8 cellular contexts compared by ENCODE assay signal in the genomic region with DNA sequence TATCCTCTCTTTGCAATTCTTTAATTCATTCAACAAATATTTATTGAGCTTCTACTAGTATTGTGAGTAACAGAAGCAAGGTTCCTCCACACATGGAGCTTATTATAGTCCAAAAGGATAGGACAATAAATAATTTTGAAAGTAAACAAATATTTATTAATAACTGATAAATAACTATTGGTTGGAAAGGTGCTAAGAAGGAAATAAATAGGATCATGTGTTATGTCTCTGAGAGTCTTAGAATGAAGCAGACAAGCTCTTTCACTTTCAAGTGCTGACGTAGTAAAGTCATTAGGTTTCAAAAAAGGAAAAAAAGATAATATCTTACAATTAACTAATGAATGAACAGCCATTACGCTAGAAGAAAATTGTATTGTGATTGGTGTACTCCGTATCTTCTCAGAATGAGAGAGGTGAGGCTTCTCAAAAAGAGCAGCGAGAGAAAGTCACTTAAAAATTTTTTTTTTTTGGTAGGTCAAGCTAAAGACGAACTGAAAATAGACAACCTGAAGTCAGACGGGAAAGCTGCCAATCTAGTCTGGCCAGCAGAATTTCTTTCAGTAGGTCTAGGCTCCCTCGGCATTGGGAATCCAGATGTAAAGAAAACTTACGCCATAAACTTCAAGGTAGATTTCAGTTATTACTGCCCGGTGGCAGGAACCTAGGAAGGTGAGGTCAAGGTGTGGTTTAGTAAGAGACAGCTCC. TPM values are rescaled to one million over a fixed set of nuclear protein-coding genes. Genes with fewer than 3 reads are reported as not detected.
DNase-seq lines count a peak whose midpoint lies in the region; ATAC-seq and TF ChIP-seq lines count a peak whose summit lies in the region.

No MANE protein-coding gene starts in this region.

- 34% methylated on average over 9 of the region's 9 CpGs for WGBS in hepatocyte (ENCODE audit: low lambda C conversion rate, missing lambda C conversion rate)
- WGBS in stomach, 5 donors: 5 to 18% (median 9%) methylated on average over 9 of the region's 9 CpGs

- H3K4me1 ChIP-seq in hepatocyte (ENCODE audit: insufficient read depth): peaks cover 18% of the 10 kb centered on the region
- peaks cover 32 to 41% (median 40%) of the 10 kb centered on the region in 4 donors for H3K4me1 ChIP-seq in stomach

- H3K4me3 ChIP-seq in WI38 (ENCODE audit: low read depth, low read length) (peak overlapping the region; percentile 92), hepatocyte (peak overlapping the region; percentile 34), stomach (peak overlapping the region; percentile 86 to 99 (median 96))

- H3K4me2 ChIP-seq in hepatocyte: peak overlapping the region; percentile 81

- no peaks in the 10 kb centered on the region for H3K9me3 ChIP-seq in CD4-positive, alpha-beta T cell (ENCODE audit: control insufficient read depth, low read length)
- H3K9me3 ChIP-seq in hepatocyte (ENCODE audit: low read depth) (no peaks in the 10 kb centered on the region), stomach (no peaks in the 10 kb centered on the region)

- H3K27ac ChIP-seq in CD4-positive, alpha-beta T cell (ENCODE audit: low read depth, low read length): peak overlapping the region; percentile 52
- H3K27ac ChIP-seq in hepatocyte (peak overlapping the region; percentile 99), stomach (peak overlapping the region; percentile 93 to 98 (median 95))

- peaks cover 38% of the 10 kb centered on the region for H4K20me1 ChIP-seq in hepatocyte (ENCODE audit: insufficient read depth, poor library complexity, severe bottlenecking)

- peak; percentile 0 for ATAC-seq in CD4-positive, alpha-beta T cell (ENCODE audit: poor library complexity)

- H3K36me3 ChIP-seq in hepatocyte (replicated peaks; ENCODE audit: insufficient read depth, low read depth): no peaks in the 10 kb centered on the region
- H3K36me3 ChIP-seq in stomach: no peaks in the 10 kb centered on the region

- peak overlapping the region; percentile 87 for H2AFZ ChIP-seq in hepatocyte

- peak overlapping the region; percentile 99 for H3K27ac Mint-ChIP-seq in CD4-positive, alpha-beta T cell
- H3K27ac Mint-ChIP-seq in HFFc6: peak overlapping the region; percentile 99

- POLR2A ChIA-PET in CD4-positive, alpha-beta T cell (lab: Charles Lee): interaction anchor here (0.7 to 3.7 kb wide), 22 partner anchors 11 to 1120 kb away, joined by 3 to 42 read pairs (median 5); partner anchors contain the start of genes KICS2, LLPH, TMBIM4 and WIF1

- CTCF ChIA-PET in CD4-positive, alpha-beta T cell (lab: Charles Lee): interaction anchor here (0.9 to 2.3 kb wide), 5 partner anchors 14 to 1001 kb away, joined by 3 to 8 read pairs (median 3); partner anchors contain the start of gene TMBIM4

- DNase-seq in CD4-positive, alpha-beta T cell: no peak
- DNase-seq in HFFc6 (no peak), hepatocyte (ENCODE audit: low spot score) (no peak), stomach (no peak), NCI-H1694 (lab: John Stamatoyannopoulos, UW) (no peak), 8988T (no peak), dedifferentiated amniotic fluid mesenchymal stem cell (ENCODE audit: extremely low spot score) (no peak)

- no peaks in the 10 kb centered on the region for H3K9me2 ChIP-seq in hepatocyte (replicated peaks; ENCODE audit: insufficient read depth)

- TF ChIP-seq CTCF in CD4-positive, alpha-beta T cell (IDR thresholded peaks at IDR 0.05): no peak
- TF ChIP-seq CTCF in HFFc6 (IDR thresholded peaks at IDR 0.05) (no peak), WI38 (IDR thresholded peaks at IDR 0.05; ENCODE audit: low read depth, low read length) (no peak), hepatocyte (IDR thresholded peaks at IDR 0.05; ENCODE audit: poor library complexity) (no peak), stomach (IDR thresholded peaks at IDR 0.05) (no peak)

- peaks cover 7% of the 10 kb centered on the region for H3K27me3 Mint-ChIP-seq in CD4-positive, alpha-beta T cell
- peaks cover 6% of the 10 kb centered on the region for H3K27me3 Mint-ChIP-seq in HFFc6 (ENCODE audit: insufficient read depth)

- intact Hi-C loops in CD4-positive, alpha-beta T cell (cut with DNase I, micrococcal nuclease): loop anchor here (5.0 kb wide), 2 partner anchors 41 to 411 kb away; partner anchors contain the start of gene GNS (in 1 of the 2)
- intact Hi-C loops in stomach (cut with DNase I; ENCODE audit: low total_unique reads): no loop called here

- H3K79me2 ChIP-seq in hepatocyte: peaks cover 49% of the 10 kb centered on the region

- TF ChIP-seq POLR2A in stomach (IDR thresholded peaks at IDR 0.05): no peak

- H3K36me3 Mint-ChIP-seq in CD4-positive, alpha-beta T cell (ENCODE audit: low read depth): peaks cover 38% of the 10 kb centered on the region
- H3K36me3 Mint-ChIP-seq in HFFc6 (ENCODE audit: low read depth): peaks cover 7% of the 10 kb centered on the region; the same call in 1 of the 2 replicates

- H3K4me3 Mint-ChIP-seq in CD4-positive, alpha-beta T cell: peak overlapping the region; percentile 99
- H3K4me3 Mint-ChIP-seq in HFFc6: peak overlapping the region; percentile 100

- peaks cover 24% of the 10 kb centered on the region for H3K4me1 Mint-ChIP-seq in CD4-positive, alpha-beta T cell (ENCODE audit: low read depth)
- peaks cover 5% of the 10 kb centered on the region for H3K4me1 Mint-ChIP-seq in HFFc6 (ENCODE audit: low read depth)

- TF ChIP-seq EP300 in stomach (IDR thresholded peaks at IDR 0.05): no peak

- H3K9me3 Mint-ChIP-seq in CD4-positive, alpha-beta T cell: no peaks in the 10 kb centered on the region
- no peaks in the 10 kb centered on the region for H3K9me3 Mint-ChIP-seq in HFFc6

- H3K27me3 ChIP-seq in CD4-positive, alpha-beta T cell (ENCODE audit: control insufficient read depth, insufficient read depth, low read length): no peaks in the 10 kb centered on the region
- H3K27me3 ChIP-seq in hepatocyte (no peaks in the 10 kb centered on the region), stomach (no peaks in the 10 kb centered on the region)

RNA-seq across cellular contexts. Expression of gene LEMD3, which starts 0.6 kb away (rescaled TPM):
- total RNA-seq in CD4-positive, alpha-beta T cell: 10 to 100 TPM; 67.1 to 68.8 TPM
- total RNA-seq in HFFc6 (2021; fragmentation: NEBNext Ultra II Directional; extraction: Animal tissue kit (Norgen Biotek cat#: 25700)): 10 to 100 TPM; 16.7 to 21.5 (median 17.8) TPM
- total RNA-seq in hepatocyte (34.8 and 51.1 TPM in 2 replicates), stomach (100 to 1,000 TPM in 1 of 5 donors, 10 to 100 TPM in 4; 10.5 to 230 (median 31.2) TPM)
- polyA plus RNA-seq in hepatocyte (15.5 and 17.7 TPM in 2 replicates), stomach (1 to 10 TPM; 2.7 to 5.8 (median 3.9) TPM)

RNA-seq across cellular contexts. Expression of gene WIF1, which starts 47.7 kb away (rescaled TPM):
- total RNA-seq in CD4-positive, alpha-beta T cell: not detected
- total RNA-seq in HFFc6 (2021; fragmentation: NEBNext Ultra II Directional; extraction: Animal tissue kit (Norgen Biotek cat#: 25700)): not detected
- total RNA-seq in hepatocyte (4.3 and 5.5 TPM in 2 replicates), stomach (10 to 100 TPM in 2 of 5 donors, 1 to 10 TPM in 2, not detected in 1; 1.4 to 11.1 (median 7.1) TPM)
- polyA plus RNA-seq in hepatocyte (2.2 and 4.7 TPM in 2 replicates), stomach (under 1 TPM in 1 of 3 donors, not detected in 2; 0.10 TPM)

Comparison
In these comparisons a context has a peak if more than half of its experiments do, and no peak if none do; other contexts are left out.
1. H3K4me3 ChIP-seq: peak in every context shown above with its lines; median percentile 96 in stomach; 92 in WI38; 34 in hepatocyte.